ENCODE assay signal across 8 cellular contexts in the genomic region with DNA sequence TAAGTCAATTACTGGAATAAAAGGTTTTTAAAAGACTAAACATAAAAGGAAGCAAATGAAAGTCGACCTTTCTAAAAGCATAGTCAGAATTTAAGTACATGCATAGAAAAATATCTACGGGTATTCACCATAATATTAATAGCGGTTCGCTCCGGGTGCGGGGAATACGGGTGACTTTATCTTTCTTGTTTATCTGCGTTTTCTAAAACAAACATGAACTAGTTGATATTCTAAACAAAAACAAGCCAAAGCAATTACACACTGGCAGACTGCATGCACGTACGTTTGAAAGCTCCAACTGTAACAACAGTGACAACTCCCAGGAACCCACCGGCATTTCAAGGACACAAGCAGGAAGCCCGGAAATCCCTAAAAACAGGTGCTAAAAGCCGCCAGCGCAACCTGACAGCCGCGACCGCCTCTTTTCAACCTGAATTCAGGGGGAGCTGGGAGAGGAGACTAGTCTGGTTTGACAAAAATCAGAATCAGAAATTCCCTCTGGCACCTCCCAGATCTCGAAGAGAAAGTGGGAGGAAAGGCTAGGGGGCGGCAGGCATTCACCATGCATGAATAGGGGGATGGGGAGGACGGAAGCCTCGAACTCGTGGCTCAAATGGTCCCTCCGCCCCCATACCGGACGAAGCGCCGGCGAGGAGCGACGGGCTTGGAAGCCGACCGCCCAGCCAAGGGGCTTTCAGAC. TPM values are rescaled to one million over a fixed set of nuclear protein-coding genes. Genes with fewer than 3 reads are reported as not detected.
DNase-seq lines count a peak whose midpoint lies in the region; ATAC-seq and TF ChIP-seq lines count a peak whose summit lies in the region.

No MANE protein-coding gene starts in this region.

- no peaks in the 10 kb centered on the region for H3K27me3 ChIP-seq in Panc1 (ENCODE audit: control insufficient read depth, insufficient read depth, low read length)
- no peaks in the 10 kb centered on the region for H3K27me3 ChIP-seq in mononuclear cell (ENCODE audit: insufficient read depth, low read length)
- H3K27me3 ChIP-seq in vagina, result no peaks in the 10 kb centered on the region

- CTCF ChIA-PET in AG04449 (lab: Yijun Ruan, JAX) (no interaction called here), Panc1 (lab: Charles Lee) (no interaction called here)

- intact Hi-C loops in Panc1 (cut with micrococcal nuclease; ENCODE audit: unreplicated experiment) (no loop called here), vagina (cut with DNase I) (no loop called here)

- in situ Hi-C loops in Panc1 (cut with HindIII; ENCODE audit: low pct_unique_long_range_greater_than_20kb, low sequenced_read_pairs), result no loop called here

- TF ChIP-seq CTCF in AG04449 (IDR thresholded peaks at IDR 0.05; ENCODE audit: insufficient read depth, low read length, missing control alignments) (no peak), Panc1 (IDR thresholded peaks at IDR 0.05) (no peak), vagina (IDR thresholded peaks at IDR 0.05) (no peak)

- H3K27ac ChIP-seq in Panc1 (ENCODE audit: low read length) (peak overlapping the region; percentile 96), vagina (peak overlapping the region; percentile 96)

- H3K4me1 ChIP-seq in Panc1 (ENCODE audit: control insufficient read depth, insufficient read depth, low read length), result peaks cover 17% of the 10 kb centered on the region
- H3K4me1 ChIP-seq in mononuclear cell (ENCODE audit: insufficient read depth, low read length), result peaks cover 33% of the 10 kb centered on the region
- H3K4me1 ChIP-seq in vagina, result peaks cover 34% of the 10 kb centered on the region

- H3K9me3 ChIP-seq in Panc1 (ENCODE audit: control insufficient read depth, insufficient read depth, low read depth, low read length), result no peaks in the 10 kb centered on the region
- no peaks in the 10 kb centered on the region for H3K9me3 ChIP-seq in mononuclear cell (ENCODE audit: low read depth, low read length)
- no peaks in the 10 kb centered on the region for H3K9me3 ChIP-seq in vagina

- DNase-seq in AG04449 (ENCODE audit: low read depth, low spot score) (no peak), Panc1 (ENCODE audit: low read depth, low spot score) (peak; percentile 25), dermis blood vessel endothelial cell (peak; percentile 77), vagina (ENCODE audit: extremely low spot score in 2 of 2) (no peak), RPMI8226 (no peak)

- H3K4me3 ChIP-seq in AG04449 (ENCODE audit: low read depth, low read length) (peak overlapping the region; percentile 83), Panc1 (ENCODE audit: low read depth in 2 of 2, low read length in 2 of 2) (peak overlapping the region; percentile 98 to 99), mononuclear cell (ENCODE audit: low read length) (peak overlapping the region; percentile 96), vagina (peak overlapping the region; percentile 90 to 93)

- H3K36me3 ChIP-seq in Panc1 (ENCODE audit: control insufficient read depth, insufficient read depth, low read length) (peaks cover 2% of the 10 kb centered on the region), vagina (no peaks in the 10 kb centered on the region)

- ATAC-seq in GM18520 (IDR thresholded peaks at IDR 0.05; ENCODE audit: unreplicated experiment) (peak; percentile 15), HG03045 (IDR thresholded peaks at IDR 0.05; ENCODE audit: unreplicated experiment) (peak; percentile 20), Panc1 (peak; percentile 52)

- TF ChIP-seq POLR2A in vagina (IDR thresholded peaks at IDR 0.05), result no peak

- BruUV-seq in Panc1 (replicated peaks; lab: Mats Ljungman, UMichigan), result no TSS peak

- POLR2A ChIA-PET in AG04449 (lab: Yijun Ruan, JAX) (no interaction called here), Panc1 (lab: Charles Lee) (no interaction called here)

RNA-seq across cellular contexts. Expression of a gene that starts 0.5 kb away (rescaled TPM):
- total RNA-seq in Panc1 (2021; ENCODE audit: unreplicated experiment) (79.7 TPM), dermis blood vessel endothelial cell (66.2 and 72.6 TPM in 2 replicates), mononuclear cell (53.1 TPM), vagina (29.5 TPM)
- 9.6 TPM for polyA plus RNA-seq in Panc1 (2012; ENCODE audit: insufficient read length)

RNA-seq across cellular contexts. Expression of a gene that starts 49.6 kb away (rescaled TPM):
- total RNA-seq in Panc1 (2021; ENCODE audit: unreplicated experiment), result 7.5 TPM
- 28.4 TPM for polyA plus RNA-seq in Panc1 (2012; ENCODE audit: insufficient read length)
- 0.74 and 1.4 TPM in 2 replicates for total RNA-seq in dermis blood vessel endothelial cell
- not detected for total RNA-seq in mononuclear cell
- total RNA-seq in vagina, result not detected

Comparison
In these comparisons a context has a peak if more than half of its experiments do, and no peak if none do; other contexts are left out.
1. DNase-seq: peak in Panc1 (single experiment) and dermis blood vessel endothelial cell (single experiment); none in AG04449 (single experiment), vagina (0 of 2) and RPMI8226 (single experiment).
2. Peak in every context shown above with its lines, with median percentiles within 50 percentile points of each other: H3K4me3 ChIP-seq and ATAC-seq.